In the genomic region with DNA sequence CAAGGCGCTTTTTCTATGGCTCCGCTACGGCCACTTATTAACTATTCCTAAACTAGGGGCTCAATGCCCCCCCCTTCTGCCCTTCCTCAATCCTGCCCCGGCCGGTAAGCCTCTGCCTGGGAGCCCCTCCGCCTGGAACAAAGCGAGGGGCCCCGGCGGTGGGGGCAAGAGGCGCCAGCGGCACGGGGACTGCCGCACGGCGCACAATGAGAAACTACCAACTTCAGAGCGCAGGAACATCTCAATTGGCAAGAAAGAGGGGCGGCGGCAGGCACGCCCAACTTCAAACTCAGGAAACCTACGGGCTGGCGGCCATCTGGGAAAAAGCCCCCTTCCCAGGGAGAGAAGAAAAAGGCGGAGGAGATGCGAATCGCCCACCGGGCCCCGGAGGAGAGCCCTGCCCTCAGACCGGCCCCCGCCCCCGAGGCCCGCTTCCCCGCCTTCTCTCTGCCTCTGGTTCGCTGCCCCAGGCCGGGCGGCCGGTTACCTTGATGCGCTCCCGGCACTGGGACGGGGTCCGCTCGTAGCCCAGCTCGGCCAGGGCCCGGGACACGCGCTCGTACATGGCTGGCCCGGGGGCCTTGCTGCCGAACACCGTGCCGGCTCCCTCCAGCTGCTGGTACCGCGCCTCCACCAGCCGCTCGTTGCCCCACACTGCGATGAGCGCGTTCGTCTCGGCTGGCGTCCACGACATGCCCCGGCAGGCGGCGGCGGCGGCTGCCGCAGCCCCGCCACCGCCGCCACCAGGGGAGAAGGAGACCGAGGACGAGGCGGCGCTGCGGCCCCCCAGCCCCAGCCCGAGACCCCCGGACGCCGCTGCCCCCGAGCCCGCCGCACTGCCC, we compare ENCODE assay signal across 8 cellular contexts. TPM values are rescaled to one million over a fixed set of nuclear protein-coding genes. Genes with fewer than 3 reads are reported as not detected.
DNase-seq lines count a peak whose midpoint lies in the region; ATAC-seq and TF ChIP-seq lines count a peak whose summit lies in the region.

No MANE protein-coding gene starts in this region.

- H3K4me3 Mint-ChIP-seq in Calu3 (ENCODE audit: low read depth, unreplicated experiment): peak overlapping the region; percentile 99

- CTCF ChIA-PET in Calu3 (lab: Charles Lee): interaction anchor here (0.6 to 1.2 kb wide), 4 partner anchors 36 to 130 kb away, joined by 3 to 5 read pairs (median 4); a partner anchor contains a TSS

- H3K27me3 ChIP-seq in HUES48 (ENCODE audit: control insufficient read depth, insufficient read depth, low read length): no peaks in the 10 kb centered on the region

- peaks cover 15% of the 10 kb centered on the region for H3K36me3 Mint-ChIP-seq in Calu3 (ENCODE audit: insufficient read depth, unreplicated experiment)

- intact Hi-C loops in Calu3 (cut with micrococcal nuclease; ENCODE audit: unreplicated experiment) (loop anchor here (2.0 to 5.0 kb wide), 2 partner anchors 37 kb away; a partner anchor contains a TSS), left colon (cut with DNase I, micrococcal nuclease) (no loop called here)

- H3K27ac ChIP-seq in HUES48 (ENCODE audit: low read depth, low read length): peak overlapping the region; percentile 98

- no peaks in the 10 kb centered on the region for H3K9me3 Mint-ChIP-seq in Calu3 (ENCODE audit: low read depth, unreplicated experiment)

- no peaks in the 10 kb centered on the region for H3K9me3 ChIP-seq in HUES48 (ENCODE audit: control insufficient read depth, insufficient read depth, low read length)

- TF ChIP-seq CTCF in Calu3 (IDR thresholded peaks at IDR 0.05; ENCODE audit: unreplicated experiment) (no peak), WI38 (IDR thresholded peaks at IDR 0.05; ENCODE audit: low read depth, low read length) (no peak)

- H3K4me3 ChIP-seq in HUES48 (ENCODE audit: low read depth, low read length) (peak overlapping the region; percentile 88), WI38 (ENCODE audit: low read depth, low read length) (peak overlapping the region; percentile 69)

- H3K27ac Mint-ChIP-seq in Calu3 (ENCODE audit: unreplicated experiment): peak overlapping the region; percentile 78

- H3K4me1 Mint-ChIP-seq in Calu3 (ENCODE audit: low read depth, unreplicated experiment): no peaks in the 10 kb centered on the region

- BruUV-seq in Calu3 (replicated peaks; lab: Mats Ljungman, UMichigan): no TSS peak

- H3K9ac ChIP-seq in HUES48 (ENCODE audit: low read depth, low read length): peak overlapping the region; percentile 91

- H3K4me1 ChIP-seq in HUES48 (ENCODE audit: control insufficient read depth, insufficient read depth, low read length): peaks cover 15% of the 10 kb centered on the region; the same call in 1 of the 2 replicates

- no peaks in the 10 kb centered on the region for H3K36me3 ChIP-seq in HUES48 (ENCODE audit: control insufficient read depth, insufficient read depth, low read length)

- ATAC-seq in GM21360 (IDR thresholded peaks at IDR 0.05; ENCODE audit: unreplicated experiment): peak; percentile 32
- ATAC-seq in left colon: peak; percentile 50

- H3K27me3 Mint-ChIP-seq in Calu3 (ENCODE audit: unreplicated experiment): no peaks in the 10 kb centered on the region

- DNase-seq in Calu3 (peak; percentile 28), left colon (peak; percentile 36 to 55), epidermal melanocyte (ENCODE audit: insufficient read length, low spot score) (no peak)
- DNase-seq in central memory CD4-positive, alpha-beta T cell: peak; percentile 43
- peak; percentile 30 for DNase-seq in stimulated activated CD4-positive, alpha-beta T cell treated with anti-CD3 and anti-CD28 coated beads, Interleukin-4, amount 100 ng/mL, for 24 hours

RNA-seq across cellular contexts. Expression of a gene that starts 0.6 kb away (rescaled TPM):
- total RNA-seq in Calu3 (2022): 12.6 and 13.0 TPM in 2 replicates
- total RNA-seq in left colon: 1 to 10 TPM; 7.3 to 9.0 TPM

RNA-seq across cellular contexts. Expression of a gene that starts 37.5 kb away (rescaled TPM):
- total RNA-seq in Calu3 (2022): 1.0 and 1.1 TPM in 2 replicates
- 1 to 10 TPM; 8.6 to 9.6 TPM for total RNA-seq in left colon

RNA-seq across cellular contexts. Expression of a gene that starts 47.5 kb away (rescaled TPM):
- total RNA-seq in Calu3 (2022): not detected in 2 replicates
- 100 to 1,000 TPM; 176 to 228 TPM for total RNA-seq in left colon

RNA-seq across cellular contexts. Expression of a gene that starts 59.9 kb away (rescaled TPM):
- 5.8 and 6.0 TPM in 2 replicates for total RNA-seq in Calu3 (2022)
- 1 to 10 TPM; 1.8 to 2.5 TPM for total RNA-seq in left colon

Comparison
In these comparisons a context has a peak if more than half of its experiments do, and no peak if none do; other contexts are left out.
1. RNA of a gene that starts 47.5 kb away (total RNA-seq): 176 to 228 TPM in left colon; not detected in Calu3; every median in the first group is over 100 times any median in the second.